1 cellular context compared by ENCODE assay signal in genomic region chr19:49084206-49085019, GRCh38.
TF ChIP-seq lines count a peak whose summit lies in the region.

No MANE protein-coding gene starts in this region.

TF ChIP-seq in GM23338, 12 proteins besides CTCF, POLR2A, EP300 and RAD21 (continued from another document):
- TF ChIP-seq ZNF462 (CRISPR knock-in tag; IDR thresholded peaks at IDR 0.05), result no peak
- no peak for TF ChIP-seq POLR2AphosphoS5 (IDR thresholded peaks at IDR 0.05; ENCODE audit: low read depth)
- TF ChIP-seq REST (IDR thresholded peaks at IDR 0.05; ENCODE audit: unreplicated experiment), result no peak
